12 cellular contexts compared by ENCODE assay signal in genomic region chr6:32982702-32983492, GRCh38. TPM values are rescaled to one million over a fixed set of nuclear protein-coding genes. Genes with fewer than 3 reads are reported as not detected.
DNase-seq lines count a peak whose midpoint lies in the region; ATAC-seq, FAIRE-seq and TF ChIP-seq lines count a peak whose summit lies in the region.
"Had no signal": no experiment of that assay in that cellular context is flagged by ENCODE, and none has a peak within 500 bp of the region (broad histone marks: within the 10 kb centered on the region; RNA-seq: fewer than 3 reads in every experiment).

No MANE protein-coding gene starts in this region.

- H4K8ac ChIP-seq in mesendoderm (ENCODE audit: low read depth, low read length) = no peak overlapping the region

- H3K4me3 ChIP-seq in mesendoderm (ENCODE audit: low read length) = no peak overlapping the region

- H3K4me2 ChIP-seq in mesendoderm (ENCODE audit: low read length) = no peak overlapping the region

- H3K56ac ChIP-seq in mesendoderm (ENCODE audit: low read length) = no peak overlapping the region

- WGBS in mesendoderm (ENCODE audit: extremely low coverage, insufficient coverage, low lambda C conversion rate) = no CpG with 5 or more reads among the region's 6 CpGs

- H3K27ac ChIP-seq in mesendoderm (ENCODE audit: low read depth, low read length) = no peak overlapping the region

- no peak overlapping the region for H2BK5ac ChIP-seq in mesendoderm (ENCODE audit: low read length)

- H3K4me3 Mint-ChIP-seq in CD14-positive monocyte = no peak overlapping the region

- H3K9ac ChIP-seq in mesendoderm (ENCODE audit: low read length) = no peak overlapping the region

- peaks cover 41 to 55% of the 10 kb centered on the region in 2 donors for H3K36me3 Mint-ChIP-seq in CD14-positive monocyte

- H3K4ac ChIP-seq in mesendoderm (ENCODE audit: low read depth, low read length) = no peak overlapping the region

- peaks cover 9% of the 10 kb centered on the region for H3K79me1 ChIP-seq in mesendoderm (ENCODE audit: low read length)

- no peaks in the 10 kb centered on the region for H3K4me1 ChIP-seq in mesendoderm (ENCODE audit: control insufficient read depth, low read depth, low read length)

- no peak overlapping the region for H2AK5ac ChIP-seq in mesendoderm (ENCODE audit: low read length)

- ATAC-seq in SK-N-SH treated with all-trans-retinoic acid at 6 μM for 48 hours (peak; percentile 3), GM19328 (IDR thresholded peaks at IDR 0.05; ENCODE audit: unreplicated experiment) (no peak)

- no peak for DNase-seq in CD14-positive monocyte (ENCODE audit: low spot score)
- no peak for DNase-seq in GM12891 (ENCODE audit: insufficient read length, low spot score)
- peak; percentile 37 for DNase-seq in mesendoderm
- no peak for DNase-seq in NCI-H2029 treated with DMSO at 0.1 percent for 48 hours (lab: John Stamatoyannopoulos, UW)
- no peak for DNase-seq in effector CD8-positive, alpha-beta T cell (lab: John Stamatoyannopoulos, UW)
- DNase-seq in NCI-H510A treated with DMSO at 0.1 percent for 48 hours (lab: John Stamatoyannopoulos, UW) = no peak
- DNase-seq: mammary epithelial cell; NCI-H1694 treated with DMSO at 0.1 percent for 48 hours; stimulated activated CD4-positive, alpha-beta T cell treated with anti-CD3 and anti-CD28 coated beads, Interleukin-4, amount 100 ng/mL, for 4 hours; T1000 had no signal

- peaks cover 26% of the 10 kb centered on the region for H3K4me1 Mint-ChIP-seq in CD14-positive monocyte

- no peak overlapping the region for H3K18ac ChIP-seq in mesendoderm (ENCODE audit: low read length)

- peak; percentile 19 for TF ChIP-seq POLR2A in GM12891 (IDR thresholded peaks at IDR 0.05; ENCODE audit: low read depth, low read length)

- no peak for FAIRE-seq in GM12891 (lab: Jason Lieb, UNC)

- H3K27me3 Mint-ChIP-seq in CD14-positive monocyte (ENCODE audit: low read depth in 3 of 3) = peaks cover 0 to 2% (median 0%) of the 10 kb centered on the region in 3 donors

- no peak overlapping the region for H2BK120ac ChIP-seq in mesendoderm (ENCODE audit: low read depth, low read length)

- no peak for TF ChIP-seq CTCF in CD14-positive monocyte (IDR thresholded peaks at IDR 0.05)

- no peaks in the 10 kb centered on the region for H3K9me3 Mint-ChIP-seq in CD14-positive monocyte

- no peaks in the 10 kb centered on the region for H3K27me3 ChIP-seq in mesendoderm (ENCODE audit: insufficient read depth, low read length, poor library complexity)

- H3K27ac Mint-ChIP-seq in CD14-positive monocyte = peak overlapping the region in 4 of 7 donors; percentile 31 to 77 (median 76)

- peaks cover 23% of the 10 kb centered on the region for H3K36me3 ChIP-seq in mesendoderm (ENCODE audit: control insufficient read depth, insufficient read depth, low read length)

- H4K5ac ChIP-seq in mesendoderm (ENCODE audit: low read length) = no peak overlapping the region

- no peak overlapping the region for H2BK15ac ChIP-seq in mesendoderm (replicated peaks; ENCODE audit: low read depth)

- H3K23ac ChIP-seq in mesendoderm (ENCODE audit: low read length) = no peak overlapping the region

- intact Hi-C loops in CD14-positive monocyte (cut with micrococcal nuclease) = no loop called here

- H3K79me2 ChIP-seq in mesendoderm (ENCODE audit: control insufficient read depth, insufficient read depth, low read length) = peaks cover 13% of the 10 kb centered on the region

TF ChIP-seq in GM12891, 5 proteins besides CTCF, POLR2A, EP300 and RAD21:
- no peak; the same call in 1 of the 2 replicates for TF ChIP-seq POU2F2 (IDR thresholded peaks at IDR 0.05; ENCODE audit: low read depth, low read length)
- peak; percentile 12; the same call in 1 of the 2 replicates for TF ChIP-seq POLR2AphosphoS5 (IDR thresholded peaks at IDR 0.05; ENCODE audit: low read depth, low read length)
- no peak for TF ChIP-seq PAX5 (IDR thresholded peaks at IDR 0.05; ENCODE audit: insufficient read depth, low read length, severe bottlenecking)

TF ChIP-seq in SK-N-SH treated with all-trans-retinoic acid at 6 μM for 48 hours, 23 proteins besides CTCF, POLR2A, EP300 and RAD21:
- TF ChIP-seq ZNF8 (CRISPR knock-in tag; IDR thresholded peaks at IDR 0.05) (no peak), ZNF565 (CRISPR knock-in tag; conservative IDR thresholded peaks at IDR 0.05; ENCODE audit: low read depth) (no peak), ZC3H10 (CRISPR knock-in tag; IDR thresholded peaks at IDR 0.05) (no peak), PATZ1 (CRISPR knock-in tag; IDR thresholded peaks at IDR 0.05; ENCODE audit: borderline replicate concordance) (no peak), ISL1 (CRISPR knock-in tag; IDR thresholded peaks at IDR 0.05) (no peak), ZNF70 (CRISPR knock-in tag; IDR thresholded peaks at IDR 0.05) (no peak), PPARA (CRISPR knock-in tag; IDR thresholded peaks at IDR 0.05; ENCODE audit: borderline replicate concordance) (no peak), TCF4 (CRISPR knock-in tag; IDR thresholded peaks at IDR 0.05; ENCODE audit: borderline replicate concordance) (no peak), ARNTL (CRISPR knock-in tag; IDR thresholded peaks at IDR 0.05; ENCODE audit: borderline replicate concordance, low read depth) (no peak), TOX (CRISPR knock-in tag; IDR thresholded peaks at IDR 0.05; ENCODE audit: borderline replicate concordance) (no peak), SNAI2 (CRISPR knock-in tag; IDR thresholded peaks at IDR 0.05) (no peak), CSDC2 (CRISPR knock-in tag; IDR thresholded peaks at IDR 0.05) (no peak), RARB (CRISPR knock-in tag; IDR thresholded peaks at IDR 0.05) (no peak), BACH2 (CRISPR knock-in tag; IDR thresholded peaks at IDR 0.05; ENCODE audit: borderline replicate concordance) (no peak)
- TF ChIP-seq, protein P1, sequence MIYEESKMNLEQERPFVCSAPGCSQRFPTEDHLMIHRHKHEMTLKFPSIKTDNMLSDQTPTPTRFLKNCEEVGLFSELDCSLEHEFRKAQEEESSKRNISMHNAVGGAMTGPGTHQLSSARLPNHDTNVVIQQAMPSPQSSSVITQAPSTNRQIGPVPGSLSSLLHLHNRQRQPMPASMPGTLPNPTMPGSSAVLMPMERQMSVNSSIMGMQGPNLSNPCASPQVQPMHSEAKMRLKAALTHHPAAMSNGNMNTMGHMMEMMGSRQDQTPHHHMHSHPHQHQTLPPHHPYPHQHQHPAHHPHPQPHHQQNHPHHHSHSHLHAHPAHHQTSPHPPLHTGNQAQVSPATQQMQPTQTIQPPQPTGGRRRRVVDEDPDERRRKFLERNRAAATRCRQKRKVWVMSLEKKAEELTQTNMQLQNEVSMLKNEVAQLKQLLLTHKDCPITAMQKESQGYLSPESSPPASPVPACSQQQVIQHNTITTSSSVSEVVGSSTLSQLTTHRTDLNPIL (CRISPR knock-in tag; IDR thresholded peaks at IDR 0.05; ENCODE audit: low read depth) = no peak
- TF ChIP-seq, protein P2, sequence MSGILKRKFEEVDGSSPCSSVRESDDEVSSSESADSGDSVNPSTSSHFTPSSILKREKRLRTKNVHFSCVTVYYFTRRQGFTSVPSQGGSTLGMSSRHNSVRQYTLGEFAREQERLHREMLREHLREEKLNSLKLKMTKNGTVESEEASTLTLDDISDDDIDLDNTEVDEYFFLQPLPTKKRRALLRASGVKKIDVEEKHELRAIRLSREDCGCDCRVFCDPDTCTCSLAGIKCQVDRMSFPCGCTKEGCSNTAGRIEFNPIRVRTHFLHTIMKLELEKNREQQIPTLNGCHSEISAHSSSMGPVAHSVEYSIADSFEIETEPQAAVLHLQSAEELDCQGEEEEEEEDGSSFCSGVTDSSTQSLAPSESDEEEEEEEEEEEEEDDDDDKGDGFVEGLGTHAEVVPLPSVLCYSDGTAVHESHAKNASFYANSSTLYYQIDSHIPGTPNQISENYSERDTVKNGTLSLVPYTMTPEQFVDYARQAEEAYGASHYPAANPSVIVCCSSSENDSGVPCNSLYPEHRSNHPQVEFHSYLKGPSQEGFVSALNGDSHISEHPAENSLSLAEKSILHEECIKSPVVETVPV (CRISPR knock-in tag; IDR thresholded peaks at IDR 0.05) = no peak

RNA-seq across cellular contexts. Expression of gene BRD2, which starts 14.5 kb away (rescaled TPM):
- polyA plus RNA-seq in CD14-positive monocyte = 10 to 100 TPM in 1 of 2 donors, 1 to 10 TPM in 1; 9.6 to 21.7 TPM
- polyA plus RNA-seq in GM12891 (2012; ENCODE audit: low read depth, missing spikeins) = 178 TPM
- polyA plus RNA-seq in mesendoderm (2013, experiment 1 of 2) = 162 TPM
- 162 TPM for polyA plus RNA-seq in mesendoderm (2013, experiment 2 of 2)

RNA-seq across cellular contexts. Expression of gene HLA-DOA, which starts 26.5 kb away (rescaled TPM):
- polyA plus RNA-seq in CD14-positive monocyte = 1 to 10 TPM; 2.8 to 9.1 TPM
- polyA plus RNA-seq in GM12891 (2012; ENCODE audit: low read depth, missing spikeins) = 110 TPM
- polyA plus RNA-seq in mesendoderm (2013, experiment 1 of 2) = 10.2 TPM
- 9.5 TPM for polyA plus RNA-seq in mesendoderm (2013, experiment 2 of 2)

RNA-seq across cellular contexts. Expression of gene HLA-DMA, which starts 30.0 kb away (rescaled TPM):
- 100 to 1,000 TPM; 434 to 526 TPM for polyA plus RNA-seq in CD14-positive monocyte
- polyA plus RNA-seq in GM12891 (2012; ENCODE audit: low read depth, missing spikeins) = 434 TPM
- polyA plus RNA-seq in mesendoderm (2013, experiment 1 of 2) = 10.8 TPM
- 9.8 TPM for polyA plus RNA-seq in mesendoderm (2013, experiment 2 of 2)

RNA-seq across cellular contexts. Expression of gene HLA-DMB, which starts 42.1 kb away (rescaled TPM):
- 100 to 1,000 TPM; 726 to 924 TPM for polyA plus RNA-seq in CD14-positive monocyte
- 358 TPM for polyA plus RNA-seq in GM12891 (2012; ENCODE audit: low read depth, missing spikeins)
- 1.4 TPM for polyA plus RNA-seq in mesendoderm (2013, experiment 1 of 2)
- 1.1 TPM for polyA plus RNA-seq in mesendoderm (2013, experiment 2 of 2)
